27 cellular contexts compared by ENCODE assay signal in the genomic region with DNA sequence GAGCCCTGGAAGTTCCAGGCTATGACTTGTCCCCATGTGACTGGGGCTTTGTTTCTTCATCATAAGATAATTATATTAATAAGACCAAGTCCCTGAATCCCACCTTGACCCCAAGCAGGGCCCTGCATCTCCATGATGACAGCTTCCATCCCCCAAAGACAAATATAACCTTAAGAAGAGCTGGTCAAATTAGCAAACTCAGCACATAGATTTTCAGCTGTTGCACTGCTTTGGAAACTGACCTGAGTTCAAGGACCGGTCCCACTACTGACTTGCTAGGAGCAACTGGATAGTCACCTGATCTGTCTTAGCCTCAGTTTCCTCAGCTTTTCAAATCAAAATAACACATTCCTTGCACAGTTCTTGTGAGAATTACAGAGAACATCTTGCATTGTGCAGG. TPM values are rescaled to one million over a fixed set of nuclear protein-coding genes. Genes with fewer than 3 reads are reported as not detected.
DNase-seq lines count a peak whose midpoint lies in the region; ATAC-seq, FAIRE-seq and TF ChIP-seq lines count a peak whose summit lies in the region.
"Had no signal": no experiment of that assay in that cellular context is flagged by ENCODE, and none has a peak within 500 bp of the region (broad histone marks: within the 10 kb centered on the region; RNA-seq: fewer than 3 reads in every experiment).

No MANE protein-coding gene starts in this region.

- H3K9ac ChIP-seq in K562 (ENCODE audit: insufficient read depth in 1 of 2, low read depth in 2 of 2, low read length in 2 of 2) = no peak overlapping the region
- H3K9ac ChIP-seq: BLaER1 had no signal

- no peak overlapping the region for H3K4me3 Mint-ChIP-seq in nephron progenitor cell
- H3K4me3 Mint-ChIP-seq in activated naive CD4-positive, alpha-beta T cell treated with anti-CD3 and anti-CD28 coated beads for 36 hours = no peak overlapping the region
- H3K4me3 Mint-ChIP-seq: CD14-positive monocyte; CD4-positive, alpha-beta memory T cell; CD4-positive, CD25-positive, alpha-beta regulatory T cell; CD8-positive, alpha-beta memory T cell had no signal

- BruUV-seq in K562 (replicated peaks; lab: Mats Ljungman, UMichigan) = no TSS peak

- in situ Hi-C loops in K562 (cut with MboI) = no loop called here

- peak; percentile 13 for DNase-seq in activated effector memory CD4-positive, alpha-beta T cell treated with anti-CD3 and anti-CD28 coated beads, Interleukin-2, amount 50 U/mL, for 16 hours
- no peak for DNase-seq in activated effector memory CD4-positive, alpha-beta T cell treated with Interleukin-2 at 50 U/mL for 16 hours
- DNase-seq in A549 (ENCODE audit: low read depth in 1 of 2, low spot score in 1 of 2) (no peak), K562 (ENCODE audit: extremely low read depth in 1 of 4, low spot score in 3 of 4) (no peak), nephron progenitor cell (no peak), dermis blood vessel endothelial cell (no peak), DMS53 treated with DMSO at 0.1 percent for 48 hours (lab: John Stamatoyannopoulos, UW; ENCODE audit: unreplicated experiment) (no peak)
- no peak for DNase-seq in activated naive CD4-positive, alpha-beta T cell treated with anti-CD3 and anti-CD28 coated beads for 36 hours
- DNase-seq: ACHN; BE2C; C1 segment of cervical spinal cord; CD4-positive, alpha-beta memory T cell; CD4-positive, CD25-positive, alpha-beta regulatory T cell; CD8-positive, alpha-beta memory T cell; COR-L47; DMS 273 treated with DMSO at 0.1 percent for 48 hours; DMS153; DMS53; DMS79 treated with DMSO at 0.1 percent for 48 hours; GF-D8 had no signal

- no peak for FAIRE-seq in A549 (lab: Jason Lieb, UNC)
- FAIRE-seq in K562 (lab: Jason Lieb, UNC) = no peak
- FAIRE-seq: G401.6, GM12878, GM12892, GM18507 had no signal

- peaks cover 4% of the 10 kb centered on the region for H3K9me1 ChIP-seq in K562 (ENCODE audit: control insufficient read depth, insufficient read depth, low read length)

- H3K9me3 Mint-ChIP-seq in nephron progenitor cell = no peaks in the 10 kb centered on the region
- no peaks in the 10 kb centered on the region for H3K9me3 Mint-ChIP-seq in activated naive CD4-positive, alpha-beta T cell treated with anti-CD3 and anti-CD28 coated beads for 36 hours
- H3K9me3 Mint-ChIP-seq: CD14-positive monocyte; CD4-positive, alpha-beta memory T cell; CD4-positive, CD25-positive, alpha-beta regulatory T cell; CD8-positive, alpha-beta memory T cell had no signal

- ATAC-seq in A549 (no peak), K562 (no peak)
- ATAC-seq: GM12878 had no signal

- H3K4me2 ChIP-seq in A549 (no peak overlapping the region), K562 (ENCODE audit: insufficient read depth, low read length) (no peak overlapping the region)
- H3K4me2 ChIP-seq: BLaER1 had no signal

- H3K27me3 ChIP-seq in K562 (ENCODE audit: control insufficient read depth in 2 of 2, insufficient read depth in 2 of 2, low read length in 2 of 2) = no peaks in the 10 kb centered on the region
- H3K27me3 ChIP-seq: BE2C, BLaER1 had no signal

- WGBS in A549 (ENCODE audit: missing lambda C conversion rate) = 82% methylated on average over 1 of the region's 1 CpG
- 14% methylated on average over 1 of the region's 1 CpG for WGBS in K562 (ENCODE audit: insufficient coverage, low coverage, missing lambda C conversion rate)

- peak overlapping the region; percentile 29 to 97; a peak in 5 of 6 replicates for H3K27ac ChIP-seq in A549
- H3K27ac ChIP-seq in K562 (ENCODE audit: extremely low read depth, low read depth, low read length) = no peak overlapping the region
- H3K27ac ChIP-seq: 22Rv1, BLaER1 had no signal

- no peak overlapping the region for H2AFZ ChIP-seq in K562 (ENCODE audit: low read depth, low read length)

- TF ChIP-seq CTCF in A549 (IDR thresholded peaks at IDR 0.05) (no peak), K562 (IDR thresholded peaks at IDR 0.05 in 2 of 3, conservative IDR thresholded peaks at IDR 0.05 in 1 of 3; ENCODE audit: insufficient read depth in 2 of 3, low read depth in 1 of 3, low read length in 3 of 3) (no peak), nephron progenitor cell (IDR thresholded peaks at IDR 0.05) (no peak)

- H3K36me3 ChIP-seq in K562 (ENCODE audit: control insufficient read depth, insufficient read depth, low read length) = no peaks in the 10 kb centered on the region
- H3K36me3 ChIP-seq: BE2C, BLaER1 had no signal

- H3K4me1 Mint-ChIP-seq in nephron progenitor cell = peaks cover 86% of the 10 kb centered on the region
- no peaks in the 10 kb centered on the region for H3K4me1 Mint-ChIP-seq in activated naive CD4-positive, alpha-beta T cell treated with anti-CD3 and anti-CD28 coated beads for 36 hours (ENCODE audit: low read depth)

- CTCF ChIA-PET in A549 (lab: Yijun Ruan, JAX) = interaction anchor here (0.8 to 12.9 kb wide), 9 partner anchors 9 to 42 kb away, joined by 3 to 78 read pairs (median 6); no protein-coding TSS in a partner anchor
- CTCF ChIA-PET in K562 (lab: Yijun Ruan, JAX; ENCODE audit: low intra/inter-chr PET ratio) = no interaction called here
- CTCF ChIA-PET in activated naive CD4-positive, alpha-beta T cell treated with anti-CD3 and anti-CD28 coated beads for 36 hours (lab: Charles Lee) = interaction anchor here (0.8 to 1.8 kb wide), 2 partner anchors 36 to 40 kb away, joined by 3 to 8 read pairs; no protein-coding TSS in a partner anchor

- POLR2A ChIA-PET in A549 (lab: Yijun Ruan, JAX) = interaction anchor here (1.0 to 3.0 kb wide), 5 partner anchors 8 to 27 kb away, joined by 3 to 19 read pairs (median 3); a partner anchor contains a TSS
- POLR2A ChIA-PET in K562 (lab: Yijun Ruan, JAX) = interaction anchor here (0.6 to 1.9 kb wide), 5 partner anchors 9 to 1179 kb away, joined by 3 to 7 read pairs (median 4); no protein-coding TSS in a partner anchor

- H3K79me2 ChIP-seq in K562 (ENCODE audit: control insufficient read depth, insufficient read depth, low read length) = no peaks in the 10 kb centered on the region

- no peaks in the 10 kb centered on the region for H3K36me3 Mint-ChIP-seq in nephron progenitor cell (ENCODE audit: low read depth)
- no peaks in the 10 kb centered on the region for H3K36me3 Mint-ChIP-seq in activated naive CD4-positive, alpha-beta T cell treated with anti-CD3 and anti-CD28 coated beads for 36 hours (ENCODE audit: low read depth)
- H3K36me3 Mint-ChIP-seq: CD4-positive, alpha-beta memory T cell; CD4-positive, CD25-positive, alpha-beta regulatory T cell; CD8-positive, alpha-beta memory T cell had no signal

- no peak for TF ChIP-seq POLR2A in A549 (IDR thresholded peaks at IDR 0.05; ENCODE audit: low read length)
- no peak for TF ChIP-seq POLR2A in K562 (conservative IDR thresholded peaks at IDR 0.05)

- no peaks in the 10 kb centered on the region for H4K20me1 ChIP-seq in K562 (replicated peaks; ENCODE audit: control insufficient read depth, insufficient read depth, low read length)
- H4K20me1 ChIP-seq: BLaER1 had no signal

- H3K4me1 ChIP-seq in A549 (peaks cover 64% of the 10 kb centered on the region), K562 (replicated peaks in 1 of 2; ENCODE audit: control insufficient read depth in 2 of 2, insufficient read depth in 2 of 2, low read length in 2 of 2) (peaks cover 0 to 15% of the 10 kb centered on the region in 2 experiments; a peak in 4 of 5 replicates)
- H3K4me1 ChIP-seq: BE2C had no signal

- peaks cover 8% of the 10 kb centered on the region for H3K27me3 Mint-ChIP-seq in nephron progenitor cell (ENCODE audit: low read depth, poor library complexity)
- H3K27me3 Mint-ChIP-seq in activated naive CD4-positive, alpha-beta T cell treated with anti-CD3 and anti-CD28 coated beads for 36 hours (ENCODE audit: low read depth) = no peaks in the 10 kb centered on the region

- TF ChIP-seq EP300 in A549 (IDR thresholded peaks at IDR 0.05) = no peak
- no peak for TF ChIP-seq EP300 in K562 (IDR thresholded peaks at IDR 0.05; ENCODE audit: low read length)

- H3K4me3 ChIP-seq in A549 (no peak overlapping the region), K562 (no peak overlapping the region)
- H3K4me3 ChIP-seq: BLaER1, GM12878 had no signal

- no peak for TF ChIP-seq RAD21 in A549 (conservative IDR thresholded peaks at IDR 0.05 in 1 of 2, IDR thresholded peaks at IDR 0.05 in 1 of 2)
- no peak for TF ChIP-seq RAD21 in K562 (CRISPR knock-in tag; conservative IDR thresholded peaks at IDR 0.05 in 1 of 2, IDR thresholded peaks at IDR 0.05 in 1 of 2)

- intact Hi-C loops in K562 (cut with micrococcal nuclease) = no loop called here
- intact Hi-C loops in activated naive CD4-positive, alpha-beta T cell treated with anti-CD3 and anti-CD28 coated beads for 36 hours (cut with micrococcal nuclease) = no loop called here

- peak overlapping the region; percentile 37 for H3K27ac Mint-ChIP-seq in nephron progenitor cell
- H3K27ac Mint-ChIP-seq in activated naive CD4-positive, alpha-beta T cell treated with anti-CD3 and anti-CD28 coated beads for 36 hours = no peak overlapping the region
- H3K27ac Mint-ChIP-seq: CD4-positive, alpha-beta memory T cell; CD4-positive, CD25-positive, alpha-beta regulatory T cell; CD8-positive, alpha-beta memory T cell had no signal

- H3K9me3 ChIP-seq in A549 (no peaks in the 10 kb centered on the region), K562 (replicated peaks; ENCODE audit: control insufficient read depth, insufficient read depth, low read depth, low read length) (no peaks in the 10 kb centered on the region)
- H3K9me3 ChIP-seq: BE2C, BLaER1 had no signal

RNA-seq across cellular contexts. Expression of a gene that starts 21.2 kb away (rescaled TPM):
- polyA plus RNA-seq in A549 (2011; rRNA removed) (164 and 188 TPM in 2 replicates), A549 (2017; fragmentation: RNase III; extraction: RNeasy Plus Mini Kit Qiagen cat#74134 plus additional on column Dnase treatment) (145 to 171 TPM (median 164 TPM) in 3 replicates), K562 (2011; rRNA removed) (10.1 and 13.8 TPM in 2 replicates), K562 (2014; fragmentation: Illumina TruSeq; extraction: Trizol) (8.4 and 12.1 TPM in 2 replicates), K562 (2014; fragmentation: Nextera tagmentation; extraction: Ambion mirVana) (1 to 10 TPM in 1 of 2 experiments, under 1 TPM in 1; 0.60 to 1.0 TPM), K562 (2014; rRNA removed) (9.1 and 12.3 TPM in 2 replicates)
- polyA plus RNA-seq in A549 (2012; cell fraction: cytosol; rRNA removed) = 177 and 263 TPM in 2 replicates
- polyA plus RNA-seq in A549 (2012; cell fraction: nucleus; rRNA removed) = 271 and 323 TPM in 2 replicates
- 186 and 192 TPM in 2 replicates for polyA minus RNA-seq in A549 (2011; rRNA and poly(A)+ RNA removed)
- total RNA-seq in K562 (2011; cell fraction: chromatin; rRNA removed; ENCODE audit: low replicate concordance) = 11.1 and 28.4 TPM in 2 replicates
- 25.8 and 29.7 TPM in 2 replicates for total RNA-seq in K562 (2011; cell fraction: nucleolus; rRNA removed)
- total RNA-seq in K562 (2011; cell fraction: nucleoplasm; rRNA removed) = 21.8 and 26.4 TPM in 2 replicates
- total RNA-seq in K562 (2014; rRNA removed) (8.4 and 14.1 TPM in 2 replicates), K562 (2014; rRNA removed; fragmentation: Illumina TruSeq; extraction: Trizol) (3.3 and 4.2 TPM in 2 replicates), K562 (2015; rRNA removed; fragmentation: Illumina TruSeq; extraction: Trizol) (6.6 and 6.8 TPM in 2 replicates), K562 (2021) (11.9 and 14.1 TPM in 2 replicates), dermis blood vessel endothelial cell (4.4 and 8.7 TPM in 2 replicates)
- 13.9 and 37.3 TPM in 2 replicates for polyA plus RNA-seq in K562 (2011; cell fraction: cytosol; rRNA removed)
- 7.1 and 14.0 TPM in 2 replicates for polyA plus RNA-seq in K562 (2011; cell fraction: nucleus; rRNA removed)
- polyA plus RNA-seq in K562 (2012) = 11.1 and 12.1 TPM in 2 replicates
- polyA minus RNA-seq in K562 (2011; rRNA and poly(A)+ RNA removed) = 7.3 and 10.2 TPM in 2 replicates
- polyA minus RNA-seq in K562 (2011; cell fraction: cytosol; rRNA and poly(A)+ RNA removed) = 11.4 and 12.7 TPM in 2 replicates
- 12.3 and 13.4 TPM in 2 replicates for polyA minus RNA-seq in K562 (2011; cell fraction: nucleus; rRNA and poly(A)+ RNA removed)
- total RNA-seq in activated naive CD4-positive, alpha-beta T cell treated with anti-CD3 and anti-CD28 coated beads for 36 hours = under 1 TPM; 0.35 to 0.38 TPM
- total RNA-seq: CD4-positive, alpha-beta memory T cell; CD4-positive, CD25-positive, alpha-beta regulatory T cell had no signal
- polyA plus RNA-seq: CD14-positive monocyte; CD4-positive, CD25-positive, alpha-beta regulatory T cell; CD8-positive, alpha-beta memory T cell had no signal
